Comparison of ENCODE assay signal across 16 cellular contexts in genomic region chr20:53202781-53203180, GRCh38.
DNase-seq lines count a peak whose midpoint lies in the region; ATAC-seq lines count a peak whose summit lies in the region.
"Had no signal": no experiment of that assay in that cellular context is flagged by ENCODE, and none has a peak within 500 bp of the region (broad histone marks: within the 10 kb centered on the region; RNA-seq: fewer than 3 reads in every experiment).

No MANE protein-coding gene starts in this region.

- peak overlapping the region; percentile 80 for H3K27ac Mint-ChIP-seq in activated naive CD4-positive, alpha-beta T cell treated with anti-CD3 and anti-CD28 coated beads, Interleukin-2, amount 50 U/mL, for 24 hours
- H3K27ac Mint-ChIP-seq in activated naive CD4-positive, alpha-beta T cell treated with anti-CD3 and anti-CD28 coated beads, Interleukin-2, amount 10 ng/mL, durations not matched to agents 7 days and 5 days = no peak overlapping the region
- H3K27ac Mint-ChIP-seq in activated T-helper 17 cell treated with anti-CD3 and anti-CD28 coated beads, Interleukin-2, amount 50 U/mL, for 72 hours = peak overlapping the region; percentile 51
- H3K27ac Mint-ChIP-seq: activated T-helper 2 cell treated with anti-CD3 and anti-CD28 coated beads, Interferon-gamma antibody, Interleukin-2, Interleukin-4, amounts not matched to agents 10 μg/mL and 5 μg/mL and 100 μg/mL, durations not matched to agents 14 hours and 24 hours and 36 hours; immature natural killer cell had no signal

- H3K9me3 Mint-ChIP-seq in activated naive CD4-positive, alpha-beta T cell treated with anti-CD3 and anti-CD28 coated beads, Interleukin-2, amount 50 U/mL, for 24 hours = peaks cover 4% of the 10 kb centered on the region
- H3K9me3 Mint-ChIP-seq in activated naive CD4-positive, alpha-beta T cell treated with anti-CD3 and anti-CD28 coated beads, Interleukin-2, amount 10 ng/mL, durations not matched to agents 7 days and 5 days = no peaks in the 10 kb centered on the region
- no peaks in the 10 kb centered on the region for H3K9me3 Mint-ChIP-seq in activated T-helper 17 cell treated with anti-CD3 and anti-CD28 coated beads, Interleukin-2, amount 50 U/mL, for 72 hours
- H3K9me3 Mint-ChIP-seq: activated T-helper 2 cell treated with anti-CD3 and anti-CD28 coated beads, Interferon-gamma antibody, Interleukin-2, Interleukin-4, amounts not matched to agents 10 μg/mL and 5 μg/mL and 100 μg/mL, durations not matched to agents 14 hours and 24 hours and 36 hours; immature natural killer cell had no signal

- no peak for DNase-seq in activated naive CD4-positive, alpha-beta T cell treated with anti-CD3 and anti-CD28 coated beads, Interleukin-2, amount 10 ng/mL, durations not matched to agents 7 days and 5 days
- DNase-seq in M059J (ENCODE audit: low read depth) = peak; percentile 87
- DNase-seq in stromal cell of bone marrow (ENCODE audit: low read depth) = peak; percentile 36
- DNase-seq in NCI-H187 treated with DMSO at 0.1 percent for 48 hours (lab: John Stamatoyannopoulos, UW) = no peak
- no peak for DNase-seq in left ventricle myocardium superior
- no peak for DNase-seq in NCI-H1930 (lab: John Stamatoyannopoulos, UW)
- DNase-seq: anterior cingulate cortex; effector CD8-positive, alpha-beta T cell; heart right ventricle; immature natural killer cell; NCI-H2171 treated with DMSO at 0.1 percent for 48 hours; NK-92 treated with Interleukin-12 subunit alpha and Interleukin-12 subunit beta, amount 100 ng/mL, for 24 hours had no signal

- intact Hi-C loops in left ventricle myocardium superior (cut with micrococcal nuclease) = no loop called here

- CTCF ChIA-PET in activated naive CD4-positive, alpha-beta T cell treated with anti-CD3 and anti-CD28 coated beads, Interleukin-2, amount 10 ng/mL, durations not matched to agents 7 days and 5 days (lab: Charles Lee) = interaction anchor here (0.9 to 1.1 kb wide), 3 partner anchors 14 to 344 kb away, joined by 3 to 4 read pairs (median 3); no protein-coding TSS in a partner anchor

- H3K4me3 Mint-ChIP-seq in activated naive CD4-positive, alpha-beta T cell treated with anti-CD3 and anti-CD28 coated beads, Interleukin-2, amount 50 U/mL, for 24 hours = peak overlapping the region; percentile 52
- no peak overlapping the region for H3K4me3 Mint-ChIP-seq in activated naive CD4-positive, alpha-beta T cell treated with anti-CD3 and anti-CD28 coated beads, Interleukin-2, amount 10 ng/mL, durations not matched to agents 7 days and 5 days
- peak overlapping the region; percentile 9 for H3K4me3 Mint-ChIP-seq in activated T-helper 17 cell treated with anti-CD3 and anti-CD28 coated beads, Interleukin-2, amount 50 U/mL, for 72 hours
- H3K4me3 Mint-ChIP-seq: immature natural killer cell had no signal

- peak; percentile 99 for ATAC-seq in activated T-helper 17 cell treated with anti-CD3 and anti-CD28 coated beads, Interleukin-2, amount 50 U/mL, for 72 hours (replicated peaks)
- no peak for ATAC-seq in left ventricle myocardium superior
- ATAC-seq: heart right ventricle, sciatic nerve had no signal

- peaks cover 6% of the 10 kb centered on the region for H3K36me3 Mint-ChIP-seq in activated naive CD4-positive, alpha-beta T cell treated with anti-CD3 and anti-CD28 coated beads, Interleukin-2, amount 50 U/mL, for 24 hours
- no peaks in the 10 kb centered on the region for H3K36me3 Mint-ChIP-seq in activated naive CD4-positive, alpha-beta T cell treated with anti-CD3 and anti-CD28 coated beads, Interleukin-2, amount 10 ng/mL, durations not matched to agents 7 days and 5 days
- no peaks in the 10 kb centered on the region for H3K36me3 Mint-ChIP-seq in activated T-helper 17 cell treated with anti-CD3 and anti-CD28 coated beads, Interleukin-2, amount 50 U/mL, for 72 hours (ENCODE audit: low read depth)
- H3K36me3 Mint-ChIP-seq: immature natural killer cell had no signal

- peaks cover 54% of the 10 kb centered on the region for H3K4me1 Mint-ChIP-seq in activated naive CD4-positive, alpha-beta T cell treated with anti-CD3 and anti-CD28 coated beads, Interleukin-2, amount 50 U/mL, for 24 hours
- H3K4me1 Mint-ChIP-seq in activated naive CD4-positive, alpha-beta T cell treated with anti-CD3 and anti-CD28 coated beads, Interleukin-2, amount 10 ng/mL, durations not matched to agents 7 days and 5 days = peaks cover 7% of the 10 kb centered on the region
- H3K4me1 Mint-ChIP-seq in activated T-helper 17 cell treated with anti-CD3 and anti-CD28 coated beads, Interleukin-2, amount 50 U/mL, for 72 hours = peaks cover 5% of the 10 kb centered on the region
- H3K4me1 Mint-ChIP-seq: immature natural killer cell had no signal

- H3K27me3 Mint-ChIP-seq in activated naive CD4-positive, alpha-beta T cell treated with anti-CD3 and anti-CD28 coated beads, Interleukin-2, amount 50 U/mL, for 24 hours = no peaks in the 10 kb centered on the region
- H3K27me3 Mint-ChIP-seq in activated naive CD4-positive, alpha-beta T cell treated with anti-CD3 and anti-CD28 coated beads, Interleukin-2, amount 10 ng/mL, durations not matched to agents 7 days and 5 days = no peaks in the 10 kb centered on the region
- H3K27me3 Mint-ChIP-seq in activated T-helper 17 cell treated with anti-CD3 and anti-CD28 coated beads, Interleukin-2, amount 50 U/mL, for 72 hours = peaks cover 5% of the 10 kb centered on the region

Comparison
In these comparisons a context has a peak if more than half of its experiments do, and no peak if none do; other contexts are left out.
1. DNase-seq: peak in M059J (single experiment) and stromal cell of bone marrow (single experiment); none in activated naive CD4-positive, alpha-beta T cell treated with anti-CD3 and anti-CD28 coated beads, Interleukin-2, amount 10 ng/mL, durations not matched to agents 7 days and 5 days (single experiment), NCI-H187 treated with DMSO at 0.1 percent for 48 hours (single experiment), left ventricle myocardium superior (single experiment) and NCI-H1930 (0 of 2).